8 cellular contexts compared by ENCODE assay signal in genomic region chr22:41445171-41446056, GRCh38. TPM values are rescaled to one million over a fixed set of nuclear protein-coding genes. Genes with fewer than 3 reads are reported as not detected.
DNase-seq lines count a peak whose midpoint lies in the region; ATAC-seq and TF ChIP-seq lines count a peak whose summit lies in the region.

No MANE protein-coding gene starts in this region.

- H3K27me3 Mint-ChIP-seq in activated T-helper 17 cell treated with anti-CD3 and anti-CD28 coated beads, Interleukin-2, amount 50 U/mL, for 72 hours, result no peaks in the 10 kb centered on the region

- peak; percentile 22 for TF ChIP-seq POLR2A in prostate gland (IDR thresholded peaks at IDR 0.05)

- intact Hi-C loops in prostate gland (cut with DNase I), result no loop called here

- H3K4me3 Mint-ChIP-seq in activated T-helper 17 cell treated with anti-CD3 and anti-CD28 coated beads, Interleukin-2, amount 50 U/mL, for 72 hours, result peak overlapping the region; percentile 85

- no peak for ATAC-seq in activated T-helper 17 cell treated with anti-CD3 and anti-CD28 coated beads, Interleukin-2, amount 50 U/mL, for 72 hours (replicated peaks)
- ATAC-seq in HG03280 (IDR thresholded peaks at IDR 0.05; ENCODE audit: unreplicated experiment), result no peak

- TF ChIP-seq CTCF in prostate gland (IDR thresholded peaks at IDR 0.05) (no peak), GM13977 (IDR thresholded peaks at IDR 0.05; ENCODE audit: extremely low read depth, insufficient read depth, missing control alignments) (no peak)

- H3K27me3 ChIP-seq in prostate gland (replicated peaks; ENCODE audit: insufficient read depth), result no peaks in the 10 kb centered on the region

- DNase-seq in NCI-H1417 (lab: John Stamatoyannopoulos, UW), result peak; percentile 9 to 55 (median 34)
- DNase-seq in NCI-H1417 treated with DMSO at 0.1 percent for 48 hours (lab: John Stamatoyannopoulos, UW), result no peak
- DNase-seq in NCI-H2171 treated with DMSO at 0.1 percent for 48 hours (lab: John Stamatoyannopoulos, UW), result peak; percentile 90
- DNase-seq in glomerular visceral epithelial cell (ENCODE audit: extremely low spot score), result peak; percentile 22
- peak; percentile 30 for DNase-seq in prostate gland (ENCODE audit: low spot score)
- no peak for DNase-seq in GM13977 (ENCODE audit: low spot score)

- H3K9me3 Mint-ChIP-seq in activated T-helper 17 cell treated with anti-CD3 and anti-CD28 coated beads, Interleukin-2, amount 50 U/mL, for 72 hours, result no peaks in the 10 kb centered on the region

- no peaks in the 10 kb centered on the region for H3K36me3 ChIP-seq in prostate gland

- peak overlapping the region; percentile 89 to 99 for H3K4me3 ChIP-seq in prostate gland

- H3K4me1 ChIP-seq in prostate gland (replicated peaks), result peaks cover 2% of the 10 kb centered on the region

- H3K27ac ChIP-seq in prostate gland, result peak overlapping the region; percentile 96 to 100

- under 1% methylated on average over 20 of the region's 20 CpGs for WGBS in prostate gland

- no peaks in the 10 kb centered on the region for H3K9me3 ChIP-seq in prostate gland

- H3K27ac Mint-ChIP-seq in activated T-helper 17 cell treated with anti-CD3 and anti-CD28 coated beads, Interleukin-2, amount 50 U/mL, for 72 hours, result peak overlapping the region; percentile 86

- peaks cover 75% of the 10 kb centered on the region for H3K36me3 Mint-ChIP-seq in activated T-helper 17 cell treated with anti-CD3 and anti-CD28 coated beads, Interleukin-2, amount 50 U/mL, for 72 hours (ENCODE audit: low read depth)

- in situ Hi-C loops in GM13977 (cut with MboI; ENCODE audit: low pct_unique_long_range_greater_than_20kb, low sequenced_read_pairs, unreplicated experiment), result no loop called here

- peaks cover 11% of the 10 kb centered on the region for H3K4me1 Mint-ChIP-seq in activated T-helper 17 cell treated with anti-CD3 and anti-CD28 coated beads, Interleukin-2, amount 50 U/mL, for 72 hours

RNA-seq across cellular contexts. Expression of gene TOB2, which starts 1.2 kb away (rescaled TPM):
- total RNA-seq in activated T-helper 17 cell treated with anti-CD3 and anti-CD28 coated beads, Interleukin-2, amount 50 U/mL, for 72 hours, result 10 to 100 TPM; 38.5 to 40.8 TPM
- 10 to 100 TPM; 56.7 to 80.8 TPM for total RNA-seq in prostate gland

RNA-seq across cellular contexts. Expression of gene PHF5A, which starts 23.1 kb away (rescaled TPM):
- 10 to 100 TPM; 34.3 to 92.0 TPM for total RNA-seq in activated T-helper 17 cell treated with anti-CD3 and anti-CD28 coated beads, Interleukin-2, amount 50 U/mL, for 72 hours
- 10 to 100 TPM; 35.8 to 40.2 TPM for total RNA-seq in prostate gland

RNA-seq across cellular contexts. Expression of gene ACO2, which starts 23.5 kb away (rescaled TPM):
- total RNA-seq in activated T-helper 17 cell treated with anti-CD3 and anti-CD28 coated beads, Interleukin-2, amount 50 U/mL, for 72 hours, result 100 to 1,000 TPM in 1 of 2 donors, 10 to 100 TPM in 1; 67.8 to 106 TPM
- total RNA-seq in prostate gland, result 100 to 1,000 TPM; 100 to 177 TPM

Comparison
In these comparisons a context has a peak if more than half of its experiments do, and no peak if none do; other contexts are left out.
1. DNase-seq: peak in NCI-H1417 (3 of 3), NCI-H2171 treated with DMSO at 0.1 percent for 48 hours (single experiment), glomerular visceral epithelial cell (single experiment) and prostate gland (single experiment); none in NCI-H1417 treated with DMSO at 0.1 percent for 48 hours (single experiment) and GM13977 (single experiment).